ENCODE assay signal across 20 cellular contexts in genomic region chr19:55622242-55622969, GRCh38.
"Had no signal": no experiment of that assay in that cellular context is flagged by ENCODE, and none has a peak within 500 bp of the region (broad histone marks: within the 10 kb centered on the region; RNA-seq: fewer than 3 reads in every experiment).

No MANE protein-coding gene starts in this region.

- H3K9me3 Mint-ChIP-seq: activated CD4-positive, alpha-beta T cell treated with anti-CD3 and anti-CD28 coated beads, Interleukin-2, amount 10 ng/mL, durations not matched to agents 24 days and 14 days; activated CD8-positive, alpha-beta T cell treated with anti-CD3 and anti-CD28 coated beads for 36 hours; activated naive CD4-positive, alpha-beta T cell treated with anti-CD3 and anti-CD28 coated beads for 36 hours; activated T-cell treated with anti-CD3 and anti-CD28 coated beads, Interleukin-2, amount 50 U/mL, for 4 hours; endodermal cell; mesothelial cell of epicardium; nephron; T-cell had no signal

- ATAC-seq: activated CD8-positive, alpha-beta T cell treated with anti-CD3 and anti-CD28 coated beads for 36 hours; activated T-cell treated with anti-CD3 and anti-CD28 coated beads, Interleukin-2, amount 50 U/mL, for 4 hours; T-cell had no signal

- H3K27ac ChIP-seq: colonic mucosa, epithelial cell of prostate had no signal

- H3K9me3 ChIP-seq: colonic mucosa, tibial artery had no signal

- H3K27me3 ChIP-seq: colonic mucosa, hepatocyte, tibial artery had no signal

- H3K27ac Mint-ChIP-seq: activated CD4-positive, alpha-beta T cell treated with anti-CD3 and anti-CD28 coated beads, Interleukin-2, amount 10 ng/mL, durations not matched to agents 24 days and 14 days; activated CD8-positive, alpha-beta T cell treated with anti-CD3 and anti-CD28 coated beads for 36 hours; activated naive CD4-positive, alpha-beta T cell treated with anti-CD3 and anti-CD28 coated beads for 36 hours; endodermal cell; T-cell had no signal

- DNase-seq: activated CD4-positive, alpha-beta T cell treated with anti-CD3 and anti-CD28 coated beads, Interleukin-2, amount 10 ng/mL, durations not matched to agents 24 days and 14 days; activated CD8-positive, alpha-beta T cell treated with anti-CD3 and anti-CD28 coated beads for 36 hours; activated naive CD4-positive, alpha-beta T cell treated with anti-CD3 and anti-CD28 coated beads for 36 hours; activated T-cell treated with anti-CD3 and anti-CD28 coated beads, Interleukin-2, amount 50 U/mL, for 4 hours; anterior cingulate cortex; central memory CD4-positive, alpha-beta T cell; colonic mucosa; endodermal cell; foreskin fibroblast; nucleus accumbens; stimulated activated CD4-positive, alpha-beta T cell treated with anti-CD3 and anti-CD28 coated beads, Interleukin-15, amount 100 ng/mL, for 24 hours; stimulated activated CD4-positive, alpha-beta T cell treated with anti-CD3 and anti-CD28 coated beads, Interleukin-2, amount 100 ng/mL, for 48 hours; T-cell; T1000; tibial artery had no signal

- H3K4me3 ChIP-seq: colonic mucosa, hepatocyte, skin epidermis, tibial artery had no signal

- H3K36me3 ChIP-seq: colonic mucosa had no signal

- H3K4me3 Mint-ChIP-seq: activated CD4-positive, alpha-beta T cell treated with anti-CD3 and anti-CD28 coated beads, Interleukin-2, amount 10 ng/mL, durations not matched to agents 24 days and 14 days had no signal

- H3K27me3 Mint-ChIP-seq: T-cell had no signal
